In the genomic region with DNA sequence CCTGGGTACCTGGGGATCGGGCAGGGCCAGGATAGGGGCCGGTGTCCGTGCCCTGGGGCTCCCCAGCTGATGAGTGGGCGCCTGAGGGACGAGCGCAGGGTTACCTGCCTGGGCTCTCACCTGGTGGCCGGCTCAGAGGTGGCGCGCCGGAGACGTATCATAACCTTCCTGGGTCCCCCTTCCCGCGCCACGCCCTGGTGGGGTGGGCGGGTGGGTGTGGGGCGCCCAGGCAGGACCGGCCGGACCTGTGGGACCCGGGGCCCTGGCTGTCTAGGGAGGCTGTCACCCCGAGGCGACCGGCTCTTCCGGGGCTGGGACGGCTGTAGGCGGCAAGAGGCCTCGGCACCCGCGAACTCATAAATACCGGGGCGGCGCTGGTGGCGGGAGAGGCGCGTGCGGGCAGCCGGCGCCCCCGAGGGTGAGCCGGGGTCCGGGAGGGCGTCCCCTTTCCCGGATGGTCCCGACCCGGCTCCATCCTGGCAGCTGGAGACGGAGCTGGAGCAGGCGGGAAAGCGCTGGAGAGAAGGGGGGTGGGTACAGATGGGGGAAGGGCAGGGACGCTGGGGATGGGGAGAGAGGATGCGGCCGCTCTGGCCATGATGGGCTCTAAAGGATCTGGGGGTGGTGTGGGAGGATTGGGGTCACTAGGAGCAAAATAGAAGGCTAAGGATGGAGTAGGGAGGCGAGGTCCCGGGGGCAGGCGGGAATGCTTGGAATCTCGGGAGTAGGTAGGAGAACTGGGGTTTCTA, we compare ENCODE assay signal across 8 cellular contexts. TPM values are rescaled to one million over a fixed set of nuclear protein-coding genes. Genes with fewer than 3 reads are reported as not detected.
DNase-seq lines count a peak whose midpoint lies in the region; ATAC-seq and TF ChIP-seq lines count a peak whose summit lies in the region.

TSS of gene ACP7 (plus strand) at position 386 of the 749 bp plus-strand sequence. CDS start 902 bp downstream, outside the sequence.

- no peak for DNase-seq in HCT116 (ENCODE audit: low read depth, low spot score)
- DNase-seq in activated T-helper 1 cell treated with anti-CD3 and anti-CD28 coated beads, Interleukin-12 subunit alpha, Interleukin-12 subunit beta, Interleukin-2, Interleukin-4 antibody, amounts not matched to agents 30 ng/mL and 10 ng/mL and 1 ng/mL, durations not matched to agents 14 hours and 24 hours and 36 hours (ENCODE audit: low spot score), result no peak
- DNase-seq in fibroblast of pulmonary artery (ENCODE audit: low read depth), result no peak
- peak; percentile 5 for DNase-seq in stimulated activated CD4-positive, alpha-beta T cell treated with anti-CD3 and anti-CD28 coated beads, Interleukin-2, amount 100 ng/mL, for 4 hours (ENCODE audit: low read depth)
- DNase-seq in left ventricle myocardium inferior, result no peak
- DNase-seq in inferior parietal cortex (ENCODE audit: extremely low spot score), result no peak
- DNase-seq in SW 1271 (lab: John Stamatoyannopoulos, UW), result no peak
- no peak for DNase-seq in amniotic stem cell (lab: John Stamatoyannopoulos, UW)

- no peak within 1 kb of the TSS for H3K27ac Mint-ChIP-seq in activated T-helper 1 cell treated with anti-CD3 and anti-CD28 coated beads, Interleukin-12 subunit alpha, Interleukin-12 subunit beta, Interleukin-2, Interleukin-4 antibody, amounts not matched to agents 30 ng/mL and 10 ng/mL and 1 ng/mL, durations not matched to agents 14 hours and 24 hours and 36 hours

- H3K4me2 ChIP-seq in HCT116 (ENCODE audit: low read length), result peak within 1 kb of the TSS; percentile 92

- peaks cover 10% of the 10 kb centered on the region; the same call in 1 of the 2 replicates for H3K79me2 ChIP-seq in HCT116 (ENCODE audit: insufficient read depth, low read length)

- H3K36me3 Mint-ChIP-seq in activated T-helper 1 cell treated with anti-CD3 and anti-CD28 coated beads, Interleukin-12 subunit alpha, Interleukin-12 subunit beta, Interleukin-2, Interleukin-4 antibody, amounts not matched to agents 30 ng/mL and 10 ng/mL and 1 ng/mL, durations not matched to agents 14 hours and 24 hours and 36 hours (ENCODE audit: low read depth), result no peaks in the 10 kb centered on the region

- H3K9me3 ChIP-seq in HCT116 (ENCODE audit: control insufficient read depth in 1 of 2, insufficient read depth in 1 of 2, low read depth in 1 of 2, low read length in 2 of 2) (no peaks in the 10 kb centered on the region), left ventricle myocardium inferior (replicated peaks) (no peaks in the 10 kb centered on the region)

- H3K4me3 ChIP-seq in HCT116 (replicated peaks in 1 of 2; ENCODE audit: low read depth in 1 of 2, low read length in 2 of 2) (peak within 1 kb of the TSS; percentile 61 to 85), fibroblast of pulmonary artery (replicated peaks; ENCODE audit: low read depth, low read length) (peak within 1 kb of the TSS; percentile 22), left ventricle myocardium inferior (no peak within 1 kb of the TSS)

- intact Hi-C loops in HCT116 (cut with micrococcal nuclease) (no loop called here), left ventricle myocardium inferior (cut with micrococcal nuclease) (no loop called here)
- intact Hi-C loops in activated T-helper 1 cell treated with anti-CD3 and anti-CD28 coated beads, Interleukin-12 subunit alpha, Interleukin-12 subunit beta, Interleukin-2, Interleukin-4 antibody, amounts not matched to agents 30 ng/mL and 10 ng/mL and 1 ng/mL, durations not matched to agents 14 hours and 24 hours and 36 hours (cut with micrococcal nuclease), result no loop called here

- no peak for TF ChIP-seq RAD21 in HCT116 (IDR thresholded peaks at IDR 0.05; ENCODE audit: low read depth)

- no peaks in the 10 kb centered on the region for H3K9me3 Mint-ChIP-seq in activated T-helper 1 cell treated with anti-CD3 and anti-CD28 coated beads, Interleukin-12 subunit alpha, Interleukin-12 subunit beta, Interleukin-2, Interleukin-4 antibody, amounts not matched to agents 30 ng/mL and 10 ng/mL and 1 ng/mL, durations not matched to agents 14 hours and 24 hours and 36 hours

- RAD21 ChIA-PET in HCT116 (lab: Charles Lee; ENCODE audit: low non-redundant PET in 1 of 2, low total read pairs in 2 of 2, uncharacterized antibody in 2 of 2, unreplicated experiment in 2 of 2), result interaction anchor here in 1 of 2 experiments (0.5 kb wide), 1 partner anchor 108 kb away, joined by 4 read pairs; no protein-coding TSS in a partner anchor

- peaks cover 52% of the 10 kb centered on the region for H3K27me3 Mint-ChIP-seq in activated T-helper 1 cell treated with anti-CD3 and anti-CD28 coated beads, Interleukin-12 subunit alpha, Interleukin-12 subunit beta, Interleukin-2, Interleukin-4 antibody, amounts not matched to agents 30 ng/mL and 10 ng/mL and 1 ng/mL, durations not matched to agents 14 hours and 24 hours and 36 hours (ENCODE audit: insufficient read depth)

- TF ChIP-seq CTCF in HCT116 (IDR thresholded peaks at IDR 0.05 in 2 of 3, conservative IDR thresholded peaks at IDR 0.05 in 1 of 3; ENCODE audit: borderline replicate concordance in 1 of 3, insufficient read depth in 1 of 3, low read depth in 2 of 3, low read length in 2 of 3), result no peak
- no peak for TF ChIP-seq CTCF in fibroblast of pulmonary artery (IDR thresholded peaks at IDR 0.05; ENCODE audit: low read length, missing control alignments)
- TF ChIP-seq CTCF in left ventricle myocardium inferior (IDR thresholded peaks at IDR 0.05; ENCODE audit: borderline replicate concordance), result no peak

- peak; percentile 74 for ATAC-seq in HCT116

- BruUV-seq in HCT116 (replicated peaks; lab: Mats Ljungman, UMichigan), result no TSS peak

- peaks cover 7% of the 10 kb centered on the region for H3K4me1 Mint-ChIP-seq in activated T-helper 1 cell treated with anti-CD3 and anti-CD28 coated beads, Interleukin-12 subunit alpha, Interleukin-12 subunit beta, Interleukin-2, Interleukin-4 antibody, amounts not matched to agents 30 ng/mL and 10 ng/mL and 1 ng/mL, durations not matched to agents 14 hours and 24 hours and 36 hours (ENCODE audit: low read depth)

- no peak for TF ChIP-seq POLR2A in HCT116 (IDR thresholded peaks at IDR 0.05; ENCODE audit: borderline replicate concordance, extremely low read depth, insufficient read depth, insufficient read length)

- POLR2A ChIA-PET in HCT116 (lab: Charles Lee), result interaction anchor here (1.2 to 1.6 kb wide), 2 partner anchors 10 kb away, joined by 3 to 7 read pairs; no protein-coding TSS in a partner anchor

- H3K27ac ChIP-seq in HCT116 (ENCODE audit: low read depth, low read length), result peak within 1 kb of the TSS; percentile 39
- no peak within 1 kb of the TSS for H3K27ac ChIP-seq in left ventricle myocardium inferior (replicated peaks)

- H2AFZ ChIP-seq in HCT116 (ENCODE audit: low read depth, low read length, poor library complexity, severe bottlenecking), result peak within 1 kb of the TSS; percentile 70

- peaks cover 21 to 51% of the 10 kb centered on the region in 2 experiments for H3K4me1 ChIP-seq in HCT116 (ENCODE audit: control insufficient read depth in 1 of 2, insufficient read depth in 2 of 2, low read length in 2 of 2)
- H3K4me1 ChIP-seq in left ventricle myocardium inferior, result peaks cover 11% of the 10 kb centered on the region

- CTCF ChIA-PET in HCT116 (lab: Charles Lee), result interaction anchor here (0.9 kb wide), 2 partner anchors 10 to 11 kb away, joined by 4 to 5 read pairs; no protein-coding TSS in a partner anchor

- H4K20me1 ChIP-seq in HCT116 (ENCODE audit: insufficient read depth), result no peaks in the 10 kb centered on the region

- peak within 1 kb of the TSS; percentile 76 for H3K9ac ChIP-seq in HCT116 (ENCODE audit: low read length)

- H3K4me3 Mint-ChIP-seq in activated T-helper 1 cell treated with anti-CD3 and anti-CD28 coated beads, Interleukin-12 subunit alpha, Interleukin-12 subunit beta, Interleukin-2, Interleukin-4 antibody, amounts not matched to agents 30 ng/mL and 10 ng/mL and 1 ng/mL, durations not matched to agents 14 hours and 24 hours and 36 hours, result peak within 1 kb of the TSS; percentile 45

- H3K36me3 ChIP-seq in HCT116 (ENCODE audit: control insufficient read depth in 1 of 2, insufficient read depth in 2 of 2, low read length in 2 of 2), result no peaks in the 10 kb centered on the region
- no peaks in the 10 kb centered on the region for H3K36me3 ChIP-seq in left ventricle myocardium inferior

- no peaks in the 10 kb centered on the region for H3K9me2 ChIP-seq in HCT116 (ENCODE audit: insufficient read depth)

- H3K27me3 ChIP-seq in HCT116 (ENCODE audit: insufficient read depth, low read length) (no peaks in the 10 kb centered on the region), left ventricle myocardium inferior (ENCODE audit: low read depth) (peaks cover 99% of the 10 kb centered on the region)

TF ChIP-seq in HCT116, 20 proteins besides CTCF, POLR2A, EP300 and RAD21:
- TF ChIP-seq FOSL1 (IDR thresholded peaks at IDR 0.05; ENCODE audit: low read depth) (no peak), SP1 (IDR thresholded peaks at IDR 0.05; ENCODE audit: low read depth) (peak; percentile 61), TCF7L2 (IDR thresholded peaks at IDR 0.05; ENCODE audit: borderline replicate concordance, extremely low read depth, insufficient read depth, insufficient read length) (no peak), POLR2AphosphoS5 (IDR thresholded peaks at IDR 0.05; ENCODE audit: low read depth, low read length) (peak; percentile 45; the same call in 1 of the 2 replicates), SIN3A (IDR thresholded peaks at IDR 0.05; ENCODE audit: low read depth) (0 out of 2 replicates have a peak, but pooled peaks have one; percentile 38), EGR1 (IDR thresholded peaks at IDR 0.05; ENCODE audit: low read depth) (0 out of 2 replicates have a peak, but pooled peaks have one; percentile 26), YY1 (IDR thresholded peaks at IDR 0.05; ENCODE audit: extremely low read depth, insufficient replicate concordance, low read depth, low read length) (no peak)
- TF ChIP-seq, protein P1, sequence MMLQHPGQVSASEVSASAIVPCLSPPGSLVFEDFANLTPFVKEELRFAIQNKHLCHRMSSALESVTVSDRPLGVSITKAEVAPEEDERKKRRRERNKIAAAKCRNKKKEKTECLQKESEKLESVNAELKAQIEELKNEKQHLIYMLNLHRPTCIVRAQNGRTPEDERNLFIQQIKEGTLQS (IDR thresholded peaks at IDR 0.05), result no peak

RNA-seq across cellular contexts. Expression of gene ACP7, which starts in this region (rescaled TPM):
- total RNA-seq in HCT116 (2021; ENCODE audit: unreplicated experiment) (4.7 TPM), left ventricle myocardium inferior (not detected)
- 5.5 and 6.0 TPM in 2 replicates for polyA plus RNA-seq in HCT116 (2012)
- total RNA-seq in activated T-helper 1 cell treated with anti-CD3 and anti-CD28 coated beads, Interleukin-12 subunit alpha, Interleukin-12 subunit beta, Interleukin-2, Interleukin-4 antibody, amounts not matched to agents 30 ng/mL and 10 ng/mL and 1 ng/mL, durations not matched to agents 14 hours and 24 hours and 36 hours, result 0.10 TPM in 1 of 2 replicates, not detected in the other
